1 cellular context compared by ENCODE assay signal in genomic region chr18:58661423-58661822, GRCh38.
TF ChIP-seq lines count a peak whose summit lies in the region.

No MANE protein-coding gene starts in this region.

TF ChIP-seq in H1, 55 proteins besides CTCF, POLR2A, EP300 and RAD21:
- TF ChIP-seq CHD1 (IDR thresholded peaks at IDR 0.05; ENCODE audit: low read depth, low read length) (no peak), GTF2F1 (IDR thresholded peaks at IDR 0.05; ENCODE audit: borderline replicate concordance, low read depth, low read length) (no peak), SP2 (IDR thresholded peaks at IDR 0.05; ENCODE audit: low read length) (no peak)
